ENCODE assay signal across 18 cellular contexts in genomic region chr7:51789494-51789893, GRCh38.
DNase-seq lines count a peak whose midpoint lies in the region; ATAC-seq and TF ChIP-seq lines count a peak whose summit lies in the region.
"Had no signal": no experiment of that assay in that cellular context is flagged by ENCODE, and none has a peak within 500 bp of the region (broad histone marks: within the 10 kb centered on the region; RNA-seq: fewer than 3 reads in every experiment).

No MANE protein-coding gene starts in this region.

- H3K9me2 ChIP-seq in DOHH2 (replicated peaks; ENCODE audit: control insufficient read depth, low read length), result no peaks in the 10 kb centered on the region

- H3K79me2 ChIP-seq in DOHH2 (ENCODE audit: control insufficient read depth, low read length), result no peaks in the 10 kb centered on the region

- in situ Hi-C loops in ACHN (cut with HindIII; ENCODE audit: low pct_ligation_motif_present, low pct_unique_long_range_greater_than_20kb, low sequenced_read_pairs), result no loop called here

- TF ChIP-seq CTCF in DOHH2 (IDR thresholded peaks at IDR 0.05; ENCODE audit: low read depth, low read length, poor library complexity, severe bottlenecking) (peak; percentile 29), epithelial cell of proximal tubule (conservative IDR thresholded peaks at IDR 0.05; ENCODE audit: low read depth, low read length) (peak; percentile 28), right atrium auricular region (IDR thresholded peaks at IDR 0.05) (no peak)

- H3K4me3 ChIP-seq in DOHH2 (ENCODE audit: low read length), result no peak overlapping the region
- H3K4me3 ChIP-seq in NT2/D1 (ENCODE audit: insufficient read length, low read depth), result no peak overlapping the region
- H3K4me3 ChIP-seq in epithelial cell of proximal tubule (ENCODE audit: low read depth, low read length), result no peak overlapping the region
- no peak overlapping the region for H3K4me3 ChIP-seq in right atrium auricular region
- H3K4me3 ChIP-seq: GM23248, left lung, MG63 had no signal

- no peaks in the 10 kb centered on the region for H3K4me1 ChIP-seq in DOHH2 (ENCODE audit: control insufficient read depth, low read length)
- H3K4me1 ChIP-seq in NT2/D1 (ENCODE audit: insufficient read depth, insufficient read length), result no peaks in the 10 kb centered on the region
- H3K4me1 ChIP-seq in right atrium auricular region, result no peaks in the 10 kb centered on the region
- H3K4me1 ChIP-seq: left lung had no signal

- no peaks in the 10 kb centered on the region for H4K20me1 ChIP-seq in DOHH2 (ENCODE audit: control insufficient read depth, insufficient read depth, low read depth, low read length)

- no peaks in the 10 kb centered on the region for H3K27me3 ChIP-seq in DOHH2 (ENCODE audit: control insufficient read depth, low read length)
- H3K27me3 ChIP-seq in NT2/D1 (ENCODE audit: insufficient read depth, insufficient read length), result no peaks in the 10 kb centered on the region
- H3K27me3 ChIP-seq in right atrium auricular region, result no peaks in the 10 kb centered on the region
- H3K27me3 ChIP-seq: left lung, MG63 had no signal

- H3K27ac ChIP-seq in DOHH2 (ENCODE audit: low read depth, low read length), result no peak overlapping the region
- no peak overlapping the region for H3K27ac ChIP-seq in right atrium auricular region
- H3K27ac ChIP-seq: GM23248, left lung had no signal

- ATAC-seq in HG03095 (IDR thresholded peaks at IDR 0.05; ENCODE audit: unreplicated experiment) (no peak), HG02840 (IDR thresholded peaks at IDR 0.05; ENCODE audit: low FRiP score, unreplicated experiment) (no peak), GM19023 (IDR thresholded peaks at IDR 0.05; ENCODE audit: unreplicated experiment) (no peak)
- ATAC-seq: activated naive CD4-positive, alpha-beta T cell treated with anti-CD3 and anti-CD28 coated beads, Interleukin-2, amount 50 U/mL, for 72 hours; left lung had no signal

- no peaks in the 10 kb centered on the region for H3F3A ChIP-seq in DOHH2 (ENCODE audit: control insufficient read depth, insufficient read depth)

- H3K9ac ChIP-seq in NT2/D1 (ENCODE audit: insufficient read length, low read depth), result no peak overlapping the region
- H3K9ac ChIP-seq: GM23248 had no signal

- no peak overlapping the region for H3K4me2 ChIP-seq in DOHH2 (ENCODE audit: low read length)

- DNase-seq in ACHN, result peak; percentile 27
- peak; percentile 50 for DNase-seq in NT2/D1 (ENCODE audit: low read depth, low spot score)
- DNase-seq in epithelial cell of proximal tubule (ENCODE audit: low read depth), result no peak
- DNase-seq in right atrium auricular region (ENCODE audit: low spot score), result no peak
- DNase-seq: activated CD8-positive, alpha-beta memory T cell treated with anti-CD3 and anti-CD28 coated beads, Interleukin-2, amount 50 U/mL, for 4 hours; GM23248; left lung; MG63; naive B cell; NCI-H226; retina; Right ventricle myocardium superior; stimulated activated naive CD4-positive, alpha-beta T cell had no signal

- no peaks in the 10 kb centered on the region for H3K36me3 ChIP-seq in DOHH2 (ENCODE audit: control insufficient read depth, low read length)
- H3K36me3 ChIP-seq in NT2/D1 (ENCODE audit: insufficient read depth, insufficient read length, low read length), result no peaks in the 10 kb centered on the region
- no peaks in the 10 kb centered on the region for H3K36me3 ChIP-seq in right atrium auricular region
- H3K36me3 ChIP-seq: left lung, MG63 had no signal

- H3K9me3 ChIP-seq in DOHH2 (ENCODE audit: control insufficient read depth, insufficient read depth, low read length), result no peaks in the 10 kb centered on the region
- H3K9me3 ChIP-seq in NT2/D1 (ENCODE audit: insufficient read depth, low read length), result no peaks in the 10 kb centered on the region
- H3K9me3 ChIP-seq in right atrium auricular region, result no peaks in the 10 kb centered on the region
- H3K9me3 ChIP-seq: MG63 had no signal

Comparison
In these comparisons a context has a peak if more than half of its experiments do, and no peak if none do; other contexts are left out.
1. DNase-seq: peak in ACHN (single experiment) and NT2/D1 (single experiment); none in epithelial cell of proximal tubule (single experiment) and right atrium auricular region (single experiment).
2. CTCF ChIP-seq: peak in DOHH2 (single experiment) and epithelial cell of proximal tubule (single experiment); none in right atrium auricular region (0 of 2).